18 cellular contexts compared by ENCODE assay signal in the genomic region with DNA sequence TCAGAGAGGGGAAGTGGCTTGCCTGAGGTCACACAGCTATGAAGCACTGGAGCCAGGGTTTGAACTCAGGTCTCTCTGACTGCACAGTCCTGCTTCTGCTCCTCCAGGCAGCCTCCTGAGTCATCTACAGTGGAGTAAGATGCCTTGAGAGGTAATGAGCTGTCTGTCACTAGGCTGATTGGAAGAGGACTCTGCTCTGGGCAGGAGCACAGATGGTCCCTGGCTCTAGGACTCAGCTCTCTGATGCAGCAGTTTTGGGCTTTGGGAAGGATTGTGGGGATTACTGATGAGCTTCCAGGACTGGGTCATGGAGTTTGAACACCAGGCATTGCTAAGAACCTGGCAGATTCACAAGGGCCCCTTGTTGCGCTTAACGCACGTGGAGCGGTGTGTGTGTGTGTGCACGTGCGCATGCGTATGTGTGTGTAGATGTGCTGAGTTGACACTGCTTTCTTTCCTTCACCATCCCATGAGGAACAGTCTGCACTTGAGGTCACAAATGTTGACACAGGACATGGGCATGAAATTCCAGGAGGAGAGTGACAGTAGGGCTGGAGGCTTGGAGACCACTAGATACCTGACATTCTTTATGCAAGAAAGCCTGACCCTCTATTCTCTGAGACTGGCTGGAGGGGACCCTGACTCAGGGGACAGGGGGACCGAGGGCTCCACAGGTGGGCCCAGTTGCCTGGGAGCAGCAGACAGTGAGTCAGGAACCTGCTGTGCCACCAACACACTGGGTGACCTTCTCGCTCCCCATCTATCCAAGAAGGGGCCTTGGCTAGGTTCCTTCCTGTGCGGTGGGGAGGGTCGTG.
DNase-seq lines count a peak whose midpoint lies in the region; ATAC-seq, FAIRE-seq and TF ChIP-seq lines count a peak whose summit lies in the region.
"Had no signal": no experiment of that assay in that cellular context is flagged by ENCODE, and none has a peak within 500 bp of the region (broad histone marks: within the 10 kb centered on the region; RNA-seq: fewer than 3 reads in every experiment).

No MANE protein-coding gene starts in this region.

- peaks cover 33% of the 10 kb centered on the region for H3K4me1 Mint-ChIP-seq in progenitor cell of endocrine pancreas (ENCODE audit: low read depth)
- H3K4me1 Mint-ChIP-seq: T-cell had no signal

- CTCF ChIA-PET in HEK293 (lab: Yijun Ruan, JAX) (interaction anchor here (0.6 to 2.4 kb wide), 4 partner anchors 16 to 657 kb away, joined by 3 to 17 read pairs (median 4); no protein-coding TSS in a partner anchor), Panc1 (lab: Charles Lee) (interaction anchor here (0.7 kb wide), 1 partner anchor 13 kb away, joined by 7 read pairs; no protein-coding TSS in a partner anchor), endothelial cell of umbilical vein (lab: Charles Lee) (interaction anchor here (1.3 to 3.4 kb wide), 7 partner anchors 11 to 42 kb away, joined by 4 to 24 read pairs (median 9); no protein-coding TSS in a partner anchor)

- in situ Hi-C loops in Panc1 (cut with HindIII; ENCODE audit: low pct_unique_long_range_greater_than_20kb, low sequenced_read_pairs), result no loop called here

- H3K27me3 ChIP-seq in Panc1 (ENCODE audit: control insufficient read depth, insufficient read depth, low read length) (no peaks in the 10 kb centered on the region), endothelial cell of umbilical vein (ENCODE audit: control insufficient read depth in 2 of 2, insufficient read depth in 2 of 2, low read length in 2 of 2) (no peaks in the 10 kb centered on the region), esophagus muscularis mucosa (no peaks in the 10 kb centered on the region), vagina (no peaks in the 10 kb centered on the region)
- H3K27me3 ChIP-seq: ascending aorta had no signal

- WGBS in esophagus muscularis mucosa, result 84% methylated on average over 11 of the region's 11 CpGs

- no peak for TF ChIP-seq CTCF in HEK293 (tag by site-specific recombination; IDR thresholded peaks at IDR 0.05)
- no peak for TF ChIP-seq CTCF in Panc1 (IDR thresholded peaks at IDR 0.05)
- TF ChIP-seq CTCF in endothelial cell of umbilical vein (IDR thresholded peaks at IDR 0.05; ENCODE audit: extremely low read depth in 1 of 2, insufficient read depth in 1 of 2, low read depth in 1 of 2, low read length in 2 of 2), result no peak
- no peak for TF ChIP-seq CTCF in progenitor cell of endocrine pancreas (IDR thresholded peaks at IDR 0.05; ENCODE audit: unreplicated experiment)
- TF ChIP-seq CTCF in esophagus muscularis mucosa (IDR thresholded peaks at IDR 0.05), result no peak
- TF ChIP-seq CTCF in vagina (IDR thresholded peaks at IDR 0.05), result no peak

- TF ChIP-seq EP300 in esophagus muscularis mucosa (IDR thresholded peaks at IDR 0.05), result no peak

- no TSS peak for BruUV-seq in Panc1 (replicated peaks; lab: Mats Ljungman, UMichigan)
- BruUV-seq in endothelial cell of umbilical vein (replicated peaks; lab: Mats Ljungman, UMichigan), result TSS peak; percentile 93

- no peaks in the 10 kb centered on the region for H4K20me1 ChIP-seq in endothelial cell of umbilical vein (replicated peaks; ENCODE audit: control insufficient read depth, extremely low read depth, insufficient read depth, low read length)

- H3K36me3 ChIP-seq in HEK293 (ENCODE audit: control insufficient read depth in 2 of 2, insufficient read depth in 1 of 2, low read length in 2 of 2), result no peaks in the 10 kb centered on the region
- no peaks in the 10 kb centered on the region for H3K36me3 ChIP-seq in Panc1 (ENCODE audit: control insufficient read depth, insufficient read depth, low read length)
- H3K36me3 ChIP-seq in endothelial cell of umbilical vein (ENCODE audit: control insufficient read depth in 2 of 2, extremely low read depth in 1 of 2, insufficient read depth in 2 of 2, low read length in 2 of 2), result no peaks in the 10 kb centered on the region
- no peaks in the 10 kb centered on the region for H3K36me3 ChIP-seq in esophagus muscularis mucosa
- no peaks in the 10 kb centered on the region for H3K36me3 ChIP-seq in vagina
- H3K36me3 ChIP-seq: ascending aorta had no signal

- H3K27me3 Mint-ChIP-seq in progenitor cell of endocrine pancreas, result no peaks in the 10 kb centered on the region

- no peak overlapping the region for H3K4me3 Mint-ChIP-seq in progenitor cell of endocrine pancreas (ENCODE audit: low read depth)
- H3K4me3 Mint-ChIP-seq: activated T-helper 1 cell treated with anti-CD3 and anti-CD28 coated beads, Interleukin-12 subunit alpha, Interleukin-12 subunit beta, Interleukin-2, Interleukin-4 antibody, amounts not matched to agents 30 ng/mL and 10 ng/mL and 1 ng/mL, durations not matched to agents 14 hours and 24 hours and 36 hours; T-cell had no signal

- POLR2A ChIA-PET in HEK293 (lab: Yijun Ruan, JAX), result no interaction called here
- POLR2A ChIA-PET in Panc1 (lab: Charles Lee), result no interaction called here
- POLR2A ChIA-PET in endothelial cell of umbilical vein (lab: Charles Lee), result interaction anchor here (0.8 to 2.3 kb wide), 3 partner anchors 21 to 40 kb away, joined by 3 to 12 read pairs (median 8); no protein-coding TSS in a partner anchor

- no peak for DNase-seq in Panc1 (ENCODE audit: low read depth, low spot score)
- DNase-seq in endothelial cell of umbilical vein (ENCODE audit: low read depth, low spot score), result no peak
- DNase-seq in progenitor cell of endocrine pancreas (ENCODE audit: low spot score, unreplicated experiment), result no peak
- no peak for DNase-seq in DMS53 treated with DMSO at 0.1 percent for 48 hours (lab: John Stamatoyannopoulos, UW; ENCODE audit: unreplicated experiment)
- DNase-seq in esophagus muscularis mucosa (ENCODE audit: extremely low spot score), result no peak
- no peak for DNase-seq in vagina (ENCODE audit: extremely low spot score in 2 of 2)
- no peak for DNase-seq in NAMALWA (ENCODE audit: low spot score)
- DNase-seq: AML-193, DMS153, foreskin fibroblast, NCI-H1930, NCI-H510A treated with DMSO at 0.1 percent for 48 hours, RPMI8226 had no signal

- H3K4me3 ChIP-seq in HEK293 (ENCODE audit: low read depth, low read length), result no peak overlapping the region
- H3K4me3 ChIP-seq in Panc1 (ENCODE audit: low read depth in 2 of 2, low read length in 2 of 2), result no peak overlapping the region
- H3K4me3 ChIP-seq in endothelial cell of umbilical vein (replicated peaks in 1 of 3; ENCODE audit: insufficient read depth in 1 of 3, low read depth in 1 of 3, low read length in 3 of 3), result no peak overlapping the region
- H3K4me3 ChIP-seq in esophagus muscularis mucosa, result no peak overlapping the region
- H3K4me3 ChIP-seq in vagina, result no peak overlapping the region
- H3K4me3 ChIP-seq: ascending aorta had no signal

- no peaks in the 10 kb centered on the region for H3K36me3 Mint-ChIP-seq in progenitor cell of endocrine pancreas (ENCODE audit: insufficient read depth)
- H3K36me3 Mint-ChIP-seq: T-cell had no signal

- H3K4me2 ChIP-seq in endothelial cell of umbilical vein (ENCODE audit: insufficient read depth, low read length), result no peak overlapping the region

- FAIRE-seq in endothelial cell of umbilical vein (lab: Jason Lieb, UNC), result peak; percentile 60

- no peaks in the 10 kb centered on the region for H3K79me2 ChIP-seq in endothelial cell of umbilical vein (ENCODE audit: control insufficient read depth, insufficient read depth, low read length)

- no peak for TF ChIP-seq POLR2A in endothelial cell of umbilical vein (IDR thresholded peaks at IDR 0.05; ENCODE audit: low read depth, low read length)
- no peak for TF ChIP-seq POLR2A in esophagus muscularis mucosa (IDR thresholded peaks at IDR 0.05; ENCODE audit: low read depth)
- no peak for TF ChIP-seq POLR2A in vagina (IDR thresholded peaks at IDR 0.05)

- peak overlapping the region; percentile 16 for H2AFZ ChIP-seq in endothelial cell of umbilical vein (ENCODE audit: low read depth, low read length)

- H3K9me3 Mint-ChIP-seq in progenitor cell of endocrine pancreas (ENCODE audit: low read depth), result no peaks in the 10 kb centered on the region
- H3K9me3 Mint-ChIP-seq: activated T-helper 1 cell treated with anti-CD3 and anti-CD28 coated beads, Interleukin-12 subunit alpha, Interleukin-12 subunit beta, Interleukin-2, Interleukin-4 antibody, amounts not matched to agents 30 ng/mL and 10 ng/mL and 1 ng/mL, durations not matched to agents 14 hours and 24 hours and 36 hours; T-cell had no signal

- peak overlapping the region; percentile 55 for H3K27ac Mint-ChIP-seq in progenitor cell of endocrine pancreas
- H3K27ac Mint-ChIP-seq: activated T-helper 1 cell treated with anti-CD3 and anti-CD28 coated beads, Interleukin-12 subunit alpha, Interleukin-12 subunit beta, Interleukin-2, Interleukin-4 antibody, amounts not matched to agents 30 ng/mL and 10 ng/mL and 1 ng/mL, durations not matched to agents 14 hours and 24 hours and 36 hours; T-cell had no signal

- H3K4me1 ChIP-seq in HEK293 (ENCODE audit: control insufficient read depth, insufficient read depth, low read length), result no peaks in the 10 kb centered on the region
- no peaks in the 10 kb centered on the region for H3K4me1 ChIP-seq in Panc1 (ENCODE audit: control insufficient read depth, insufficient read depth, low read length)
- peaks cover 22% of the 10 kb centered on the region for H3K4me1 ChIP-seq in endothelial cell of umbilical vein (ENCODE audit: control insufficient read depth, extremely low read depth, insufficient read depth, low read length)
- peaks cover 0 to 15% (median 4%) of the 10 kb centered on the region in 4 donors for H3K4me1 ChIP-seq in esophagus muscularis mucosa
- H3K4me1 ChIP-seq in vagina, result peaks cover 9% of the 10 kb centered on the region

- H3K27ac ChIP-seq in HEK293 (ENCODE audit: extremely low read depth, low read depth, low read length), result no peak overlapping the region
- no peak overlapping the region for H3K27ac ChIP-seq in Panc1 (ENCODE audit: low read length)
- H3K27ac ChIP-seq in endothelial cell of umbilical vein (ENCODE audit: insufficient read depth, low read depth, low read length), result peak overlapping the region; percentile 63
- no peak overlapping the region for H3K27ac ChIP-seq in esophagus muscularis mucosa (replicated peaks in 1 of 4)
- no peak overlapping the region for H3K27ac ChIP-seq in vagina
- H3K27ac ChIP-seq: ascending aorta had no signal

- H3K9me1 ChIP-seq in endothelial cell of umbilical vein (replicated peaks; ENCODE audit: control insufficient read depth, extremely low read depth, insufficient read depth, low read length), result no peaks in the 10 kb centered on the region

- intact Hi-C loops in Panc1 (cut with micrococcal nuclease; ENCODE audit: unreplicated experiment) (no loop called here), endothelial cell of umbilical vein (cut with micrococcal nuclease) (loop anchor here (1.0 kb wide), 6 partner anchors 14 to 41 kb away; no protein-coding TSS in a partner anchor), esophagus muscularis mucosa (cut with DNase I) (no loop called here), vagina (cut with DNase I) (no loop called here)

- no peak overlapping the region for H3K9ac ChIP-seq in endothelial cell of umbilical vein (replicated peaks; ENCODE audit: extremely low read depth, insufficient read depth, low read length)

- ATAC-seq in Panc1, result peak; percentile 30; the same call in 1 of the 2 replicates
- ATAC-seq: HCT116, T-cell had no signal

- dilution Hi-C loops in endothelial cell of umbilical vein (cut with MboI; ENCODE audit: extremely low pct_ligation_motif_present, low sequenced_read_pairs), result no loop called here

- H3K9me3 ChIP-seq in HEK293 (ENCODE audit: control insufficient read depth, insufficient read depth, low read depth, low read length) (no peaks in the 10 kb centered on the region), Panc1 (ENCODE audit: control insufficient read depth, insufficient read depth, low read depth, low read length) (no peaks in the 10 kb centered on the region), endothelial cell of umbilical vein (replicated peaks; ENCODE audit: control insufficient read depth, insufficient read depth, low read length) (no peaks in the 10 kb centered on the region), esophagus muscularis mucosa (no peaks in the 10 kb centered on the region), vagina (no peaks in the 10 kb centered on the region)
- H3K9me3 ChIP-seq: ascending aorta had no signal
